Comparison of ENCODE assay signal across 28 cellular contexts in genomic region chr1:156002182-156002911, GRCh38. TPM values are rescaled to one million over a fixed set of nuclear protein-coding genes. Genes with fewer than 3 reads are reported as not detected.
DNase-seq lines count a peak whose midpoint lies in the region; ATAC-seq, FAIRE-seq and TF ChIP-seq lines count a peak whose summit lies in the region.
"Had no signal": no experiment of that assay in that cellular context is flagged by ENCODE, and none has a peak within 500 bp of the region (broad histone marks: within the 10 kb centered on the region; RNA-seq: fewer than 3 reads in every experiment).

No MANE protein-coding gene starts in this region.

- 54% methylated on average over 3 of the region's 3 CpGs for WGBS in A549 (ENCODE audit: missing lambda C conversion rate)

- no peak for TF ChIP-seq POLR2A in A549 (IDR thresholded peaks at IDR 0.05; ENCODE audit: low read length)

- no peaks in the 10 kb centered on the region for H3K27me3 ChIP-seq in duodenal mucosa (ENCODE audit: control insufficient read depth in 1 of 2, insufficient read depth in 2 of 2, low read length in 2 of 2)
- H3K27me3 ChIP-seq: brain microvascular endothelial cell, esophagus muscularis mucosa, spleen had no signal

- H3K36me3 ChIP-seq in duodenal mucosa (ENCODE audit: control insufficient read depth in 1 of 2, insufficient read depth in 2 of 2, low read length in 2 of 2): peaks cover 0 to 5% of the 10 kb centered on the region in 2 donors
- H3K36me3 ChIP-seq: brain microvascular endothelial cell had no signal

- H3K4me1 Mint-ChIP-seq in HFFc6 (ENCODE audit: low read depth) (peaks cover 29% of the 10 kb centered on the region), nephron progenitor cell (peaks cover 41% of the 10 kb centered on the region)

- FAIRE-seq in A549 (lab: Jason Lieb, UNC): no peak
- FAIRE-seq: H54 had no signal

- no peak for TF ChIP-seq RAD21 in A549 (conservative IDR thresholded peaks at IDR 0.05 in 1 of 2, IDR thresholded peaks at IDR 0.05 in 1 of 2)

- H3K9me3 ChIP-seq in A549 (no peaks in the 10 kb centered on the region), duodenal mucosa (ENCODE audit: control insufficient read depth in 1 of 2, low read length in 2 of 2) (no peaks in the 10 kb centered on the region)
- H3K9me3 ChIP-seq: esophagus muscularis mucosa, spleen had no signal

- H3K4me1 ChIP-seq in A549 (peaks cover 39% of the 10 kb centered on the region), duodenal mucosa (ENCODE audit: control insufficient read depth in 1 of 2, insufficient read depth in 2 of 2, low read length in 2 of 2) (peaks cover 24 to 27% of the 10 kb centered on the region in 2 donors)

- peak in 1 of 2 experiments; percentile 32 for DNase-seq in A549 (ENCODE audit: low read depth in 1 of 2, low spot score in 1 of 2)
- DNase-seq in HFFc6: no peak
- no peak for DNase-seq in nephron progenitor cell
- no peak for DNase-seq in Ammon's horn (ENCODE audit: low spot score)
- DNase-seq in pons (ENCODE audit: low spot score): no peak
- DNase-seq: activated CD4-positive, alpha-beta memory T cell treated with anti-CD3 and anti-CD28 coated beads for 36 hours; activated T-cell treated with anti-CD3 and anti-CD28 coated beads, Interleukin-2, amount 50 U/mL, for 24 hours; brain microvascular endothelial cell; COR-L47; dermis blood vessel endothelial cell; EL; naive thymus-derived CD4-positive, alpha-beta T cell; NCI-H1092; NCI-H2081; NCI-H446 treated with DMSO at 0.1 percent for 48 hours; SHP77 treated with DMSO at 0.1 percent for 48 hours; spleen; WERI-Rb-1 had no signal

- H3K27me3 Mint-ChIP-seq in HFFc6 (ENCODE audit: insufficient read depth): peaks cover 3% of the 10 kb centered on the region
- H3K27me3 Mint-ChIP-seq in nephron progenitor cell (ENCODE audit: low read depth, poor library complexity): peaks cover 2% of the 10 kb centered on the region
- H3K27me3 Mint-ChIP-seq: activated CD4-positive, alpha-beta memory T cell treated with anti-CD3 and anti-CD28 coated beads for 36 hours; activated T-cell treated with anti-CD3 and anti-CD28 coated beads, Interleukin-2, amount 50 U/mL, for 24 hours; type B pancreatic cell had no signal

- peak overlapping the region; percentile 17; the same call in 1 of the 2 replicates for H3K27ac Mint-ChIP-seq in HFFc6
- H3K27ac Mint-ChIP-seq in nephron progenitor cell: peak overlapping the region; percentile 85
- H3K27ac Mint-ChIP-seq: activated CD4-positive, alpha-beta memory T cell treated with anti-CD3 and anti-CD28 coated beads for 36 hours; activated T-cell treated with anti-CD3 and anti-CD28 coated beads, Interleukin-2, amount 50 U/mL, for 24 hours; T-helper 1 cell treated with Interleukin-12 subunit alpha and Interleukin-12 subunit beta and Interleukin-4 antibody, amounts not matched to agents 30 μg/mL and 1 μg/mL, for 36 hours; type B pancreatic cell had no signal

- H3K4me3 Mint-ChIP-seq in HFFc6 (peak overlapping the region; percentile 1), nephron progenitor cell (peak overlapping the region; percentile 31)
- H3K4me3 Mint-ChIP-seq: activated CD4-positive, alpha-beta memory T cell treated with anti-CD3 and anti-CD28 coated beads for 36 hours; activated T-cell treated with anti-CD3 and anti-CD28 coated beads, Interleukin-2, amount 50 U/mL, for 24 hours; naive thymus-derived CD4-positive, alpha-beta T cell; T-helper 1 cell treated with Interleukin-12 subunit alpha and Interleukin-12 subunit beta and Interleukin-4 antibody, amounts not matched to agents 30 μg/mL and 1 μg/mL, for 36 hours; type B pancreatic cell had no signal

- TF ChIP-seq EP300 in A549 (IDR thresholded peaks at IDR 0.05): no peak

- TF ChIP-seq CTCF in A549 (IDR thresholded peaks at IDR 0.05) (no peak), HFFc6 (IDR thresholded peaks at IDR 0.05) (no peak), nephron progenitor cell (IDR thresholded peaks at IDR 0.05) (no peak)

- peak overlapping the region; percentile 43 to 45 for H3K9ac ChIP-seq in duodenal mucosa (ENCODE audit: low read depth in 1 of 2, low read length in 2 of 2)
- H3K9ac ChIP-seq: KMS-11 had no signal

- peak overlapping the region; percentile 67 for H3K4me2 ChIP-seq in A549
- H3K4me2 ChIP-seq: KMS-11 had no signal

- POLR2A ChIA-PET in A549 (lab: Yijun Ruan, JAX): no interaction called here

- peak overlapping the region; percentile 68 to 85 for H3K27ac ChIP-seq in A549
- no peak overlapping the region for H3K27ac ChIP-seq in duodenal mucosa (ENCODE audit: low read depth, low read length)
- H3K27ac ChIP-seq: brain microvascular endothelial cell, esophagus muscularis mucosa, KMS-11, spleen, WERI-Rb-1 had no signal

- H3K9me3 Mint-ChIP-seq in HFFc6 (no peaks in the 10 kb centered on the region), nephron progenitor cell (no peaks in the 10 kb centered on the region)
- H3K9me3 Mint-ChIP-seq: activated CD4-positive, alpha-beta memory T cell treated with anti-CD3 and anti-CD28 coated beads for 36 hours; activated T-cell treated with anti-CD3 and anti-CD28 coated beads, Interleukin-2, amount 50 U/mL, for 24 hours; naive thymus-derived CD4-positive, alpha-beta T cell; T-helper 1 cell treated with Interleukin-12 subunit alpha and Interleukin-12 subunit beta and Interleukin-4 antibody, amounts not matched to agents 30 μg/mL and 1 μg/mL, for 36 hours; type B pancreatic cell had no signal

- H3K36me3 Mint-ChIP-seq in HFFc6 (ENCODE audit: low read depth): no peaks in the 10 kb centered on the region
- peaks cover 9% of the 10 kb centered on the region for H3K36me3 Mint-ChIP-seq in nephron progenitor cell (ENCODE audit: low read depth)

- H3K4me3 ChIP-seq in A549: peak overlapping the region; percentile 17; the same call in 1 of the 3 replicates
- peak overlapping the region; percentile 46 to 51 for H3K4me3 ChIP-seq in duodenal mucosa (ENCODE audit: low read depth in 1 of 2, low read length in 2 of 2)
- H3K4me3 ChIP-seq: esophagus muscularis mucosa, spleen had no signal

- CTCF ChIA-PET in A549 (lab: Yijun Ruan, JAX): interaction anchor here (0.6 to 6.6 kb wide), 11 partner anchors 12 to 130 kb away, joined by 3 to 63 read pairs (median 4); no protein-coding TSS in a partner anchor

- ATAC-seq in A549 (peak in 1 of 2 experiments; percentile 64; a peak in 4 of 6 replicates), GM21737 (IDR thresholded peaks at IDR 0.05; ENCODE audit: unreplicated experiment) (no peak), GM21515 (IDR thresholded peaks at IDR 0.05; ENCODE audit: unreplicated experiment) (no peak)
- ATAC-seq: naive thymus-derived CD4-positive, alpha-beta T cell had no signal

TF ChIP-seq in A549, 52 proteins besides CTCF, POLR2A, EP300 and RAD21 (continues in another document):
- TF ChIP-seq ESRRA (IDR thresholded peaks at IDR 0.05; ENCODE audit: borderline replicate concordance, low read length) (no peak), JUNB (IDR thresholded peaks at IDR 0.05) (no peak), E2F6 (IDR thresholded peaks at IDR 0.05; ENCODE audit: borderline replicate concordance, low read depth) (no peak), ZC3H11A (IDR thresholded peaks at IDR 0.05) (no peak)

RNA-seq across cellular contexts. Expression of gene SSR2, which starts 18.4 kb away (rescaled TPM):
- polyA plus RNA-seq in A549 (2011; rRNA removed) (382 and 581 TPM in 2 replicates), A549 (2017; fragmentation: RNase III; extraction: RNeasy Plus Mini Kit Qiagen cat#74134 plus additional on column Dnase treatment) (255 to 266 TPM (median 261 TPM) in 3 replicates)
- 298 and 314 TPM in 2 replicates for polyA plus RNA-seq in A549 (2012; cell fraction: cytosol; rRNA removed)
- 230 and 535 TPM in 2 replicates for polyA plus RNA-seq in A549 (2012; cell fraction: nucleus; rRNA removed)
- 225 and 325 TPM in 2 replicates for polyA minus RNA-seq in A549 (2011; rRNA and poly(A)+ RNA removed)
- 100 to 1,000 TPM; 341 to 419 (median 374) TPM for total RNA-seq in HFFc6 (2021; fragmentation: NEBNext Ultra II Directional; extraction: Animal tissue kit (Norgen Biotek cat#: 25700))

RNA-seq across cellular contexts. Expression of gene ARHGEF2, which starts 24.0 kb away (rescaled TPM):
- 67.4 and 69.1 TPM in 2 replicates for polyA plus RNA-seq in A549 (2011; rRNA removed)
- 22.8 and 23.2 TPM in 2 replicates for polyA plus RNA-seq in A549 (2012; cell fraction: cytosol; rRNA removed)
- polyA plus RNA-seq in A549 (2012; cell fraction: nucleus; rRNA removed): 66.0 and 69.8 TPM in 2 replicates
- 21.3 to 21.5 TPM (median 21.5 TPM) in 3 replicates for polyA plus RNA-seq in A549 (2017; fragmentation: RNase III; extraction: RNeasy Plus Mini Kit Qiagen cat#74134 plus additional on column Dnase treatment)
- 84.0 and 96.7 TPM in 2 replicates for polyA minus RNA-seq in A549 (2011; rRNA and poly(A)+ RNA removed)
- total RNA-seq in HFFc6 (2021; fragmentation: NEBNext Ultra II Directional; extraction: Animal tissue kit (Norgen Biotek cat#: 25700)): 10 to 100 TPM; 82.0 to 94.6 (median 83.9) TPM

RNA-seq across cellular contexts. Expression of gene UBQLN4, which starts 51.3 kb away (rescaled TPM):
- 42.0 and 47.6 TPM in 2 replicates for polyA plus RNA-seq in A549 (2011; rRNA removed)
- 35.5 and 45.0 TPM in 2 replicates for polyA plus RNA-seq in A549 (2012; cell fraction: cytosol; rRNA removed)
- 58.9 and 60.0 TPM in 2 replicates for polyA plus RNA-seq in A549 (2012; cell fraction: nucleus; rRNA removed)
- 36.5 to 39.1 TPM (median 38.2 TPM) in 3 replicates for polyA plus RNA-seq in A549 (2017; fragmentation: RNase III; extraction: RNeasy Plus Mini Kit Qiagen cat#74134 plus additional on column Dnase treatment)
- 57.8 TPM in 2 replicates for polyA minus RNA-seq in A549 (2011; rRNA and poly(A)+ RNA removed)
- total RNA-seq in HFFc6 (2021; fragmentation: NEBNext Ultra II Directional; extraction: Animal tissue kit (Norgen Biotek cat#: 25700)): 10 to 100 TPM; 31.6 to 36.0 (median 32.9) TPM

RNA-seq across cellular contexts. Expression of gene LAMTOR2, which starts 52.2 kb away (rescaled TPM):
- polyA plus RNA-seq in A549 (2011; rRNA removed) (63.0 and 71.4 TPM in 2 replicates), A549 (2017; fragmentation: RNase III; extraction: RNeasy Plus Mini Kit Qiagen cat#74134 plus additional on column Dnase treatment) (151 to 171 TPM (median 166 TPM) in 3 replicates)
- 203 and 211 TPM in 2 replicates for polyA plus RNA-seq in A549 (2012; cell fraction: cytosol; rRNA removed)
- 78.2 and 83.5 TPM in 2 replicates for polyA plus RNA-seq in A549 (2012; cell fraction: nucleus; rRNA removed)
- 47.1 and 58.2 TPM in 2 replicates for polyA minus RNA-seq in A549 (2011; rRNA and poly(A)+ RNA removed)
- total RNA-seq in HFFc6 (2021; fragmentation: NEBNext Ultra II Directional; extraction: Animal tissue kit (Norgen Biotek cat#: 25700)): 10 to 100 TPM; 48.5 to 73.6 (median 62.5) TPM

RNA-seq across cellular contexts. Expression of gene RAB25, which starts 58.6 kb away (rescaled TPM):
- polyA plus RNA-seq in A549 (2011; rRNA removed) (0.11 TPM in 1 of 2 replicates, not detected in the other), A549 (2017; fragmentation: RNase III; extraction: RNeasy Plus Mini Kit Qiagen cat#74134 plus additional on column Dnase treatment) (not detected in 3 replicates)
- polyA plus RNA-seq in A549 (2012; cell fraction: cytosol; rRNA removed): 0.10 and 0.34 TPM in 2 replicates
- polyA plus RNA-seq in A549 (2012; cell fraction: nucleus; rRNA removed): 0.40 and 0.49 TPM in 2 replicates
- not detected in 2 replicates for polyA minus RNA-seq in A549 (2011; rRNA and poly(A)+ RNA removed)
- not detected for total RNA-seq in HFFc6 (2021; fragmentation: NEBNext Ultra II Directional; extraction: Animal tissue kit (Norgen Biotek cat#: 25700))
- total RNA-seq: dermis blood vessel endothelial cell, esophagus muscularis mucosa, glomerular endothelial cell, posterior vena cava had no signal
